ENCODE assay signal across 13 cellular contexts in the genomic region with DNA sequence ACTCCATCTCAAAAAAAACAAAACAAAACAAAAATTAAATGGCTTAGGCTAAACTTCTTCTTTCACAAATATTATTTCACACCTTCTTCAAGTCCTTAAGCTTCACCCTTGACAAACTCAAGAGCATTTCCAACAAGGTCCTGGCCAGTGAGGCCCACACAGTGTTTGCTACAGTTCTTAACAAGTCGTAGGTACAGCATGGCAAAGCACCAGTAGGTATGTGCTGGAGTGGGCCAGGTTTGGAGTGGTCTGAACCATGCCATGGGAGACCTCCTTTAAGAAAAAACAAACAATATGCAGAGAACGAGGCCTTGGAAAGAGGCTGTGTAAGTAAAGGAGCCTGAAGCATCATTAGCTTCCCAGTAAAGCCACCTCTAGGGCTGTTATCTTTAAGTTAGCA.
"Had no signal": no experiment of that assay in that cellular context is flagged by ENCODE, and none has a peak within 500 bp of the region (broad histone marks: within the 10 kb centered on the region; RNA-seq: fewer than 3 reads in every experiment).

No MANE protein-coding gene starts in this region.

- H3K27ac ChIP-seq: epithelial cell of prostate had no signal

- ATAC-seq: stimulated activated memory B cell treated with anti-CD40 and anti-IgM and Interleukin-4, amounts not matched to agents 10 μg/mL and 1 μg/mL and 100 μg/mL, for 72 hours had no signal

- H3K9me3 ChIP-seq: gastrocnemius medialis had no signal

- H3K27me3 ChIP-seq: gastrocnemius medialis had no signal

- DNase-seq: activated CD4-positive, alpha-beta T cell treated with anti-CD3 and anti-CD28 coated beads, Interleukin-2, amount 50 U/mL, for 1 hour; activated CD8-positive, alpha-beta memory T cell treated with anti-CD3 and anti-CD28 coated beads for 24 hours; activated naive CD8-positive, alpha-beta T cell treated with anti-CD3 and anti-CD28 coated beads, Interleukin-2, amount 10 ng/mL, durations not matched to agents 7 days and 5 days; anterior cingulate cortex; gastrocnemius medialis; hippocampal formation; midbrain; stimulated activated CD4-positive, alpha-beta T cell treated with anti-CD3 and anti-CD28 coated beads, Interleukin-2, amount 100 ng/mL, for 48 hours; substantia nigra; SW 1271; trophoblast cell had no signal

- H3K4me3 ChIP-seq: gastrocnemius medialis had no signal
